Comparison of ENCODE assay signal across 19 cellular contexts in genomic region chr1:31959521-31959920, GRCh38. TPM values are rescaled to one million over a fixed set of nuclear protein-coding genes. Genes with fewer than 3 reads are reported as not detected.
A peak's percentile ranks its signal among the peaks of the same experiment; 100 is the strongest.
DNase-seq lines count a peak whose midpoint lies in the region; ATAC-seq and TF ChIP-seq lines count a peak whose summit lies in the region.
"Had no signal": no experiment of that assay in that cellular context is flagged by ENCODE, and none has a peak within 500 bp of the region (broad histone marks: within the 10 kb centered on the region; RNA-seq: fewer than 3 reads in every experiment).

No MANE protein-coding gene starts in this region.

- H4K91ac ChIP-seq in IMR-90 (ENCODE audit: insufficient read depth, low read depth, low read length), result no peak overlapping the region; the same call in 1 of the 2 replicates

- H4K5ac ChIP-seq in IMR-90 (ENCODE audit: low read depth, low read length), result no peak overlapping the region

- no peak overlapping the region for H2BK120ac ChIP-seq in IMR-90 (ENCODE audit: low read depth, low read length)

- dilution Hi-C loops in IMR-90 (cut with HindIII; ENCODE audit: low sequenced_read_pairs, unreplicated experiment), result no loop called here

- no peak overlapping the region for H3K14ac ChIP-seq in IMR-90 (replicated peaks; ENCODE audit: low read depth, low read length)

- no peaks in the 10 kb centered on the region for H3K9me3 Mint-ChIP-seq in activated naive CD4-positive, alpha-beta T cell treated with anti-CD3 and anti-CD28 coated beads, Interleukin-2, amount 10 ng/mL, durations not matched to agents 7 days and 5 days
- H3K9me3 Mint-ChIP-seq in central memory CD8-positive, alpha-beta T cell, result no peaks in the 10 kb centered on the region
- H3K9me3 Mint-ChIP-seq: HFFc6, IgD-negative memory B cell had no signal

- no peaks in the 10 kb centered on the region for H4K20me1 ChIP-seq in IMR-90 (ENCODE audit: insufficient read depth, low read length)

- H2BK15ac ChIP-seq in IMR-90 (ENCODE audit: low read depth, low read length), result 0 out of 3 replicates have a peak overlapping the region, but pooled peaks have one; percentile 26

- no peak overlapping the region for H3K4me2 ChIP-seq in IMR-90 (ENCODE audit: low read depth, low read length)

- H3K9ac ChIP-seq in IMR-90 (ENCODE audit: low read depth, low read length) (no peak overlapping the region), subcutaneous abdominal adipose tissue (ENCODE audit: low read length in 5 of 5) (peak overlapping the region in 2 of 5 donors; percentile 30 to 51)

- CTCF ChIA-PET in activated naive CD4-positive, alpha-beta T cell treated with anti-CD3 and anti-CD28 coated beads, Interleukin-2, amount 10 ng/mL, durations not matched to agents 7 days and 5 days (lab: Charles Lee), result interaction anchor here (0.6 to 15.3 kb wide), 2 partner anchors 20 to 145 kb away, joined by 3 to 410 read pairs; partner anchors contain the start of gene PTP4A2
- CTCF ChIA-PET in IMR-90 (lab: Yijun Ruan, JAX), result no interaction called here

- no peak overlapping the region for H3K4me3 Mint-ChIP-seq in activated naive CD4-positive, alpha-beta T cell treated with anti-CD3 and anti-CD28 coated beads, Interleukin-2, amount 10 ng/mL, durations not matched to agents 7 days and 5 days
- H3K4me3 Mint-ChIP-seq in central memory CD8-positive, alpha-beta T cell, result no peak overlapping the region
- H3K4me3 Mint-ChIP-seq: HFFc6 had no signal

- no peak overlapping the region for H3K23ac ChIP-seq in IMR-90 (ENCODE audit: low read depth, low read length)

- peak overlapping the region; percentile 54 for H2AK5ac ChIP-seq in IMR-90 (ENCODE audit: low read depth, low read length)

- H3K79me1 ChIP-seq in IMR-90 (ENCODE audit: low read depth in 1 of 2, low read length in 2 of 2), result peaks cover 4 to 20% of the 10 kb centered on the region in 2 experiments

- H2BK5ac ChIP-seq in IMR-90 (ENCODE audit: low read depth, low read length, poor library complexity, severe bottlenecking), result no peak overlapping the region

- H2AFZ ChIP-seq in IMR-90 (replicated peaks; ENCODE audit: low read length, poor library complexity), result no peak overlapping the region

- no peak overlapping the region for H2AK9ac ChIP-seq in IMR-90 (replicated peaks; ENCODE audit: low read depth, low read length, poor library complexity)

- peaks cover 76% of the 10 kb centered on the region for H3K4me1 Mint-ChIP-seq in activated naive CD4-positive, alpha-beta T cell treated with anti-CD3 and anti-CD28 coated beads, Interleukin-2, amount 10 ng/mL, durations not matched to agents 7 days and 5 days
- H3K4me1 Mint-ChIP-seq in central memory CD8-positive, alpha-beta T cell, result peaks cover 65% of the 10 kb centered on the region

- H3K36me3 ChIP-seq in IMR-90 (ENCODE audit: control insufficient read depth, insufficient read depth, low read length) (no peaks in the 10 kb centered on the region), subcutaneous abdominal adipose tissue (ENCODE audit: control insufficient read depth in 5 of 5, insufficient read depth in 5 of 5, low read length in 5 of 5) (no peaks in the 10 kb centered on the region), uterus (no peaks in the 10 kb centered on the region)
- H3K36me3 ChIP-seq: lower lobe of right lung had no signal

- peaks cover 7% of the 10 kb centered on the region for H3K27me3 Mint-ChIP-seq in activated naive CD4-positive, alpha-beta T cell treated with anti-CD3 and anti-CD28 coated beads, Interleukin-2, amount 10 ng/mL, durations not matched to agents 7 days and 5 days
- H3K27me3 Mint-ChIP-seq in central memory CD8-positive, alpha-beta T cell, result no peaks in the 10 kb centered on the region
- H3K27me3 Mint-ChIP-seq: IgD-negative memory B cell had no signal

- H3K9me3 ChIP-seq in IMR-90 (ENCODE audit: control insufficient read depth, insufficient read depth, low read length), result no peaks in the 10 kb centered on the region
- no peaks in the 10 kb centered on the region for H3K9me3 ChIP-seq in subcutaneous abdominal adipose tissue (ENCODE audit: control insufficient read depth in 5 of 5, low read length in 5 of 5)
- H3K9me3 ChIP-seq in uterus, result no peaks in the 10 kb centered on the region
- H3K9me3 ChIP-seq: lower lobe of right lung had no signal

- TF ChIP-seq RAD21 in IMR-90 (IDR thresholded peaks at IDR 0.05; ENCODE audit: low read length), result no peak

- no peak overlapping the region for H3K56ac ChIP-seq in IMR-90 (ENCODE audit: extremely low read depth, insufficient read depth, low read length)

- peak overlapping the region; percentile 15 for H3K27ac Mint-ChIP-seq in activated naive CD4-positive, alpha-beta T cell treated with anti-CD3 and anti-CD28 coated beads, Interleukin-2, amount 10 ng/mL, durations not matched to agents 7 days and 5 days
- peak overlapping the region; percentile 69 for H3K27ac Mint-ChIP-seq in central memory CD8-positive, alpha-beta T cell (ENCODE audit: low read depth)
- H3K27ac Mint-ChIP-seq: HFFc6 had no signal

- H4K8ac ChIP-seq in IMR-90 (ENCODE audit: low read depth in 2 of 2, low read length in 2 of 2), result no peak overlapping the region

- POLR2A ChIA-PET in IMR-90 (lab: Charles Lee; ENCODE audit: unreplicated experiment), result no interaction called here

- no peaks in the 10 kb centered on the region for H3K27me3 ChIP-seq in IMR-90 (ENCODE audit: control insufficient read depth, insufficient read depth, low read length)
- peaks cover 0 to 3% (median 0%) of the 10 kb centered on the region in 5 donors for H3K27me3 ChIP-seq in subcutaneous abdominal adipose tissue (ENCODE audit: control insufficient read depth in 5 of 5, insufficient read depth in 4 of 5, low read length in 5 of 5)
- no peaks in the 10 kb centered on the region for H3K27me3 ChIP-seq in uterus

- TF ChIP-seq POLR2A in IMR-90 (IDR thresholded peaks at IDR 0.05; ENCODE audit: low read depth, low read length) (no peak), uterus (IDR thresholded peaks at IDR 0.05) (no peak)

- in situ Hi-C loops in IMR-90 (cut with MboI; ENCODE audit: low sequenced_read_pairs), result no loop called here

- H3K4me3 ChIP-seq in IMR-90 (ENCODE audit: insufficient read depth, low read depth, low read length) (no peak overlapping the region), subcutaneous abdominal adipose tissue (ENCODE audit: low read depth in 1 of 5, low read length in 5 of 5) (no peak overlapping the region), uterus (no peak overlapping the region)
- H3K4me3 ChIP-seq: lower lobe of right lung, SK-N-MC had no signal

- BruUV-seq in IMR-90 (replicated peaks; lab: Mats Ljungman, UMichigan), result no TSS peak

- no peak overlapping the region for H3K4ac ChIP-seq in IMR-90 (ENCODE audit: low read depth, low read length)

- H3K4me1 ChIP-seq in IMR-90 (ENCODE audit: control insufficient read depth, insufficient read depth, low read length), result peaks cover 19% of the 10 kb centered on the region
- H3K4me1 ChIP-seq in subcutaneous abdominal adipose tissue (ENCODE audit: control insufficient read depth in 5 of 5, insufficient read depth in 5 of 5, low read length in 5 of 5), result peaks cover 13 to 73% (median 57%) of the 10 kb centered on the region in 5 donors
- H3K4me1 ChIP-seq in uterus, result peaks cover under 1 to 8% of the 10 kb centered on the region in 2 donors

- ATAC-seq in IMR-90 (ENCODE audit: low read depth), result no peak
- ATAC-seq in central memory CD8-positive, alpha-beta T cell (replicated peaks; ENCODE audit: extremely low read depth, poor library complexity, severe bottlenecking), result no peak
- ATAC-seq: lower lobe of right lung had no signal

- intact Hi-C loops in IMR-90 (cut with micrococcal nuclease), result no loop called here
- intact Hi-C loops in uterus (cut with DNase I; ENCODE audit: low total_unique reads), result no loop called here

- TF ChIP-seq CTCF in IMR-90 (conservative IDR thresholded peaks at IDR 0.05; ENCODE audit: low read depth, low read length) (no peak), uterus (IDR thresholded peaks at IDR 0.05) (no peak)

- peaks cover 11% of the 10 kb centered on the region for H3K9me1 ChIP-seq in IMR-90 (ENCODE audit: insufficient read depth, low read length)

- no peaks in the 10 kb centered on the region for H3K36me3 Mint-ChIP-seq in activated naive CD4-positive, alpha-beta T cell treated with anti-CD3 and anti-CD28 coated beads, Interleukin-2, amount 10 ng/mL, durations not matched to agents 7 days and 5 days
- no peaks in the 10 kb centered on the region for H3K36me3 Mint-ChIP-seq in central memory CD8-positive, alpha-beta T cell (ENCODE audit: insufficient read depth)
- H3K36me3 Mint-ChIP-seq: IgD-negative memory B cell had no signal

- 100% methylated on average over 3 of the region's 4 CpGs; no CpG with 5 or more reads in 1 of the 2 experiments for WGBS in IMR-90 (ENCODE audit: extremely low coverage in 2 of 2, insufficient read length in 1 of 2), 2 experiments

- no peak overlapping the region for H3K27ac ChIP-seq in IMR-90 (ENCODE audit: insufficient read depth, low read length)
- peak overlapping the region; percentile 78 for H3K27ac ChIP-seq in subcutaneous abdominal adipose tissue (ENCODE audit: low read depth, low read length)
- no peak overlapping the region for H3K27ac ChIP-seq in uterus
- H3K27ac ChIP-seq: lower lobe of right lung, SK-N-MC had no signal

- DNase-seq in activated naive CD4-positive, alpha-beta T cell treated with anti-CD3 and anti-CD28 coated beads, Interleukin-2, amount 10 ng/mL, durations not matched to agents 7 days and 5 days, result no peak
- DNase-seq in activated naive CD4-positive, alpha-beta T cell treated with Interleukin-2 at 50 U/mL for 16 hours, result no peak
- DNase-seq in IMR-90 (no peak), uterus (no peak)
- no peak for DNase-seq in central memory CD8-positive, alpha-beta T cell (ENCODE audit: low spot score in 2 of 2)
- no peak for DNase-seq in central memory CD4-positive, alpha-beta T cell
- DNase-seq: activated CD4-positive, alpha-beta T cell treated with anti-CD3 and anti-CD28 coated beads, Interleukin-2, amount 50 U/mL, for 1 hour; activated T-cell treated with anti-CD3 and anti-CD28 coated beads for 4 hours; DMS 273 treated with DMSO at 0.1 percent for 48 hours; HFFc6; lower lobe of right lung; NCI-H1105 treated with DMSO at 0.1 percent for 48 hours; NCI-H2029; NCI-H774; occipital lobe; substantia nigra had no signal

- H3K18ac ChIP-seq in IMR-90 (ENCODE audit: low read depth, low read length), result no peak overlapping the region

- no peak overlapping the region for H2BK20ac ChIP-seq in IMR-90 (ENCODE audit: low read depth, low read length)

TF ChIP-seq in IMR-90, 13 proteins besides CTCF, POLR2A, EP300 and RAD21 (continues in another document):
- TF ChIP-seq CHD1 (IDR thresholded peaks at IDR 0.05; ENCODE audit: low read depth, low read length) (no peak), MAFK (IDR thresholded peaks at IDR 0.05; ENCODE audit: low read depth, low read length) (no peak)

RNA-seq across cellular contexts. Expression of gene PTP4A2, which starts 21.4 kb away (rescaled TPM):
- 328 and 537 TPM in 2 replicates for total RNA-seq in IMR-90 (2012; rRNA removed)
- 99.8 and 135 TPM in 2 replicates for polyA plus RNA-seq in IMR-90 (2012; rRNA removed)
- polyA plus RNA-seq in IMR-90 (2012; cell fraction: cytosol; rRNA removed), result 19.3 and 45.6 TPM in 2 replicates
- polyA plus RNA-seq in IMR-90 (2012; cell fraction: nucleus; rRNA removed; ENCODE audit: low replicate concordance), result 5.8 and 62.3 TPM in 2 replicates
- 100 to 1,000 TPM; 276 to 567 (median 333) TPM for total RNA-seq in uterus

RNA-seq across cellular contexts. Expression of gene KHDRBS1, which starts 54.1 kb away (rescaled TPM):
- total RNA-seq in IMR-90 (2012; rRNA removed) (33.7 and 39.7 TPM in 2 replicates), uterus (100 to 1,000 TPM in 2 of 4 donors, 10 to 100 TPM in 2; 40.9 to 142 (median 96.5) TPM)
- 52.6 and 67.6 TPM in 2 replicates for polyA plus RNA-seq in IMR-90 (2012; rRNA removed)
- polyA plus RNA-seq in IMR-90 (2012; cell fraction: cytosol; rRNA removed), result 40.2 and 51.4 TPM in 2 replicates
- 41.3 and 49.0 TPM in 2 replicates for polyA plus RNA-seq in IMR-90 (2012; cell fraction: nucleus; rRNA removed; ENCODE audit: low replicate concordance)
